In the genomic region with DNA sequence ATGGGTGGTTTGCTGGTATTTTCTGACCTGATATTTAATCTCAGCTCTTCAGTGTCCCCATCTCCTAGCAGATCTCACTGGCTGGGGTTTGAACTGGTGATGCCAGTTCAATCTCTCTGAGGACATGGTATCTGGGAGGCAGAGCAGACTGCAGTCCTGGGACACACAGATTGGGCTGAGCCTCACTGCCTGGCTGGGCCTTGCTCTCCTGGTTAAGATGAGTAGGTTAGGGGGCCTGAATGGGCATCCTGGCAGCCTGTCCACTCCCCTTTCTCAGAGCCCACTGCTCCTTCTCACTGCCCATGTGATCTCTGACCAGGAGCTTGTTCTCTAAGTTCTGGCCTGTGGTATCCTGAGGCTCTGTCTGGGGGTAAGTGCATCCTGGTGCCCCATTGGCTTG, we compare ENCODE assay signal across 32 cellular contexts.
"Had no signal": no experiment of that assay in that cellular context is flagged by ENCODE, and none has a peak within 500 bp of the region (broad histone marks: within the 10 kb centered on the region; RNA-seq: fewer than 3 reads in every experiment).

No MANE protein-coding gene starts in this region.

- H3K4me1 ChIP-seq: adrenal gland, body of pancreas, breast epithelium had no signal

- H3K9me3 Mint-ChIP-seq: activated CD4-positive, alpha-beta memory T cell treated with anti-CD3 and anti-CD28 coated beads for 36 hours; activated CD4-positive, alpha-beta T cell treated with anti-CD3 and anti-CD28 coated beads, Interleukin-2, amount 10 ng/mL, durations not matched to agents 24 days and 14 days; activated naive CD4-positive, alpha-beta T cell treated with anti-CD3 and anti-CD28 coated beads for 36 hours; activated naive CD4-positive, alpha-beta T cell treated with anti-CD3 and anti-CD28 coated beads, Interleukin-2, amount 50 U/mL, for 24 hours; activated naive CD8-positive, alpha-beta T cell treated with anti-CD3 and anti-CD28 coated beads for 36 hours; activated T-helper 1 cell treated with anti-CD3 and anti-CD28 coated beads, Interleukin-12 subunit alpha, Interleukin-12 subunit beta, Interleukin-2, Interleukin-4 antibody, amounts not matched to agents 30 ng/mL and 10 ng/mL and 1 ng/mL, durations not matched to agents 14 hours and 24 hours and 36 hours; activated T-helper 2 cell treated with anti-CD3 and anti-CD28 coated beads, Interferon-gamma antibody, Interleukin-2, Interleukin-4, amounts not matched to agents 10 μg/mL and 5 μg/mL and 100 μg/mL, durations not matched to agents 14 hours and 24 hours and 36 hours; dendritic cell treated with granulocyte-macrophage colony-stimulating factor and Interleukin-4, amounts not matched to agents 40 ng/mL and 50 ng/mL, for 4 days had no signal

- H3K27me3 Mint-ChIP-seq: activated CD4-positive, alpha-beta memory T cell treated with anti-CD3 and anti-CD28 coated beads for 36 hours; activated CD4-positive, alpha-beta T cell treated with anti-CD3 and anti-CD28 coated beads for 36 hours; activated CD4-positive, alpha-beta T cell treated with anti-CD3 and anti-CD28 coated beads, Interleukin-2, amount 10 ng/mL, durations not matched to agents 24 days and 14 days; activated CD8-positive, alpha-beta memory T cell treated with anti-CD3 and anti-CD28 coated beads, Interleukin-2, amount 10 ng/mL, durations not matched to agents 7 days and 5 days; activated naive CD4-positive, alpha-beta T cell treated with anti-CD3 and anti-CD28 coated beads, Interleukin-2, amount 50 U/mL, for 24 hours; activated naive CD8-positive, alpha-beta T cell treated with anti-CD3 and anti-CD28 coated beads, Interleukin-2, amount 50 U/mL, for 24 hours; dendritic cell treated with granulocyte-macrophage colony-stimulating factor and Interleukin-4, amounts not matched to agents 40 ng/mL and 50 ng/mL, for 4 days had no signal

- H3K27ac ChIP-seq: adrenal gland, body of pancreas, breast epithelium, cardiac muscle cell, coronary artery, dorsolateral prefrontal cortex had no signal

- H3K36me3 Mint-ChIP-seq: activated CD4-positive, alpha-beta memory T cell treated with anti-CD3 and anti-CD28 coated beads for 36 hours; activated CD8-positive, alpha-beta memory T cell treated with anti-CD3 and anti-CD28 coated beads, Interleukin-2, amount 10 ng/mL, durations not matched to agents 7 days and 5 days; activated naive CD4-positive, alpha-beta T cell treated with anti-CD3 and anti-CD28 coated beads, Interleukin-2, amount 50 U/mL, for 24 hours; activated naive CD8-positive, alpha-beta T cell treated with anti-CD3 and anti-CD28 coated beads for 36 hours had no signal

- H3K27ac Mint-ChIP-seq: activated CD4-positive, alpha-beta memory T cell treated with anti-CD3 and anti-CD28 coated beads for 36 hours; activated CD4-positive, alpha-beta T cell treated with anti-CD3 and anti-CD28 coated beads for 36 hours; activated CD4-positive, alpha-beta T cell treated with anti-CD3 and anti-CD28 coated beads, Interleukin-2, amount 10 ng/mL, durations not matched to agents 24 days and 14 days; activated CD8-positive, alpha-beta memory T cell treated with anti-CD3 and anti-CD28 coated beads, Interleukin-2, amount 10 ng/mL, durations not matched to agents 7 days and 5 days; activated CD8-positive, alpha-beta T cell treated with anti-CD3 and anti-CD28 coated beads, Interleukin-2, amount 10 ng/mL, durations not matched to agents 7 days and 5 days; activated naive CD4-positive, alpha-beta T cell treated with anti-CD3 and anti-CD28 coated beads for 36 hours; activated naive CD4-positive, alpha-beta T cell treated with anti-CD3 and anti-CD28 coated beads, Interleukin-2, amount 50 U/mL, for 24 hours; activated naive CD8-positive, alpha-beta T cell treated with anti-CD3 and anti-CD28 coated beads for 36 hours; activated naive CD8-positive, alpha-beta T cell treated with anti-CD3 and anti-CD28 coated beads, Interleukin-2, amount 50 U/mL, for 24 hours; activated T-helper 1 cell treated with anti-CD3 and anti-CD28 coated beads, Interleukin-12 subunit alpha, Interleukin-12 subunit beta, Interleukin-2, Interleukin-4 antibody, amounts not matched to agents 30 ng/mL and 10 ng/mL and 1 ng/mL, durations not matched to agents 14 hours and 24 hours and 36 hours; activated T-helper 2 cell treated with anti-CD3 and anti-CD28 coated beads, Interferon-gamma antibody, Interleukin-2, Interleukin-4, amounts not matched to agents 10 μg/mL and 5 μg/mL and 100 μg/mL, durations not matched to agents 14 hours and 24 hours and 36 hours; dendritic cell treated with granulocyte-macrophage colony-stimulating factor and Interleukin-4, amounts not matched to agents 40 ng/mL and 50 ng/mL, for 4 days; endodermal cell had no signal

- H3K27me3 ChIP-seq: adrenal gland, body of pancreas, cardiac muscle cell had no signal

- H3K36me3 ChIP-seq: adrenal gland, breast epithelium, cardiac muscle cell had no signal

- H3K4me1 Mint-ChIP-seq: activated CD4-positive, alpha-beta T cell treated with anti-CD3 and anti-CD28 coated beads for 36 hours; activated CD4-positive, alpha-beta T cell treated with anti-CD3 and anti-CD28 coated beads, Interleukin-2, amount 10 ng/mL, durations not matched to agents 24 days and 14 days; activated CD8-positive, alpha-beta memory T cell treated with anti-CD3 and anti-CD28 coated beads, Interleukin-2, amount 10 ng/mL, durations not matched to agents 7 days and 5 days; activated naive CD4-positive, alpha-beta T cell treated with anti-CD3 and anti-CD28 coated beads, Interleukin-2, amount 50 U/mL, for 24 hours; activated naive CD8-positive, alpha-beta T cell treated with anti-CD3 and anti-CD28 coated beads for 36 hours; activated naive CD8-positive, alpha-beta T cell treated with anti-CD3 and anti-CD28 coated beads, Interleukin-2, amount 50 U/mL, for 24 hours; endodermal cell had no signal

- H3K4me3 ChIP-seq: adrenal gland, body of pancreas, breast epithelium, cardiac muscle cell, coronary artery, dorsolateral prefrontal cortex had no signal

- H3K9me3 ChIP-seq: adrenal gland, body of pancreas had no signal

- H3K4me3 Mint-ChIP-seq: activated CD4-positive, alpha-beta memory T cell treated with anti-CD3 and anti-CD28 coated beads for 36 hours; activated CD4-positive, alpha-beta T cell treated with anti-CD3 and anti-CD28 coated beads for 36 hours; activated CD4-positive, alpha-beta T cell treated with anti-CD3 and anti-CD28 coated beads, Interleukin-2, amount 10 ng/mL, durations not matched to agents 24 days and 14 days; activated CD8-positive, alpha-beta memory T cell treated with anti-CD3 and anti-CD28 coated beads, Interleukin-2, amount 10 ng/mL, durations not matched to agents 7 days and 5 days; activated CD8-positive, alpha-beta T cell treated with anti-CD3 and anti-CD28 coated beads, Interleukin-2, amount 10 ng/mL, durations not matched to agents 7 days and 5 days; activated naive CD4-positive, alpha-beta T cell treated with anti-CD3 and anti-CD28 coated beads for 36 hours; activated naive CD4-positive, alpha-beta T cell treated with anti-CD3 and anti-CD28 coated beads, Interleukin-2, amount 50 U/mL, for 24 hours; activated naive CD8-positive, alpha-beta T cell treated with anti-CD3 and anti-CD28 coated beads for 36 hours; activated naive CD8-positive, alpha-beta T cell treated with anti-CD3 and anti-CD28 coated beads, Interleukin-2, amount 50 U/mL, for 24 hours; activated T-helper 1 cell treated with anti-CD3 and anti-CD28 coated beads, Interleukin-12 subunit alpha, Interleukin-12 subunit beta, Interleukin-2, Interleukin-4 antibody, amounts not matched to agents 30 ng/mL and 10 ng/mL and 1 ng/mL, durations not matched to agents 14 hours and 24 hours and 36 hours; dendritic cell treated with granulocyte-macrophage colony-stimulating factor and Interleukin-4, amounts not matched to agents 40 ng/mL and 50 ng/mL, for 4 days; endodermal cell had no signal

- DNase-seq: activated CD4-positive, alpha-beta memory T cell treated with anti-CD3 and anti-CD28 coated beads for 36 hours; activated CD4-positive, alpha-beta T cell treated with anti-CD3 and anti-CD28 coated beads for 36 hours; activated CD4-positive, alpha-beta T cell treated with anti-CD3 and anti-CD28 coated beads, Interleukin-2, amount 10 ng/mL, durations not matched to agents 24 days and 14 days; activated CD4-positive, CD25-positive, alpha-beta regulatory T cell; activated CD4-positive, CD25-positive, alpha-beta regulatory T cell treated with anti-CD3 and anti-CD28 coated beads, Interleukin-2, amount 50 U/mL, for 72 hours; activated CD8-positive, alpha-beta memory T cell treated with anti-CD3 and anti-CD28 coated beads, Interleukin-2, amount 10 ng/mL, durations not matched to agents 7 days and 5 days; activated CD8-positive, alpha-beta memory T cell treated with anti-CD3 and anti-CD28 coated beads, Interleukin-2, amount 50 U/mL, for 4 hours; activated CD8-positive, alpha-beta T cell treated with anti-CD3 and anti-CD28 coated beads, Interleukin-2, amount 10 ng/mL, durations not matched to agents 7 days and 5 days; activated naive CD4-positive, alpha-beta T cell treated with anti-CD3 and anti-CD28 coated beads for 36 hours; activated naive CD8-positive, alpha-beta T cell treated with anti-CD3 and anti-CD28 coated beads for 36 hours; activated naive CD8-positive, alpha-beta T cell treated with anti-CD3 and anti-CD28 coated beads, Interleukin-2, amount 50 U/mL, for 24 hours; activated T-cell treated with anti-CD3 and anti-CD28 coated beads, Interleukin-2, amount 50 U/mL, for 1 hour; activated T-cell treated with anti-CD3 and anti-CD28 coated beads, Interleukin-2, amount 50 U/mL, for 48 hours; amygdala; aorta; body of pancreas; central memory CD4-positive, alpha-beta T cell; cerebellar nuclear complex; effector memory CD4-positive, alpha-beta T cell; endodermal cell; foreskin fibroblast; T-helper 2 cell had no signal

- ATAC-seq: activated CD4-positive, alpha-beta T cell treated with anti-CD3 and anti-CD28 coated beads for 36 hours; activated CD8-positive, alpha-beta memory T cell treated with anti-CD3 and anti-CD28 coated beads, Interleukin-2, amount 10 ng/mL, durations not matched to agents 7 days and 5 days; activated CD8-positive, alpha-beta T cell treated with anti-CD3 and anti-CD28 coated beads, Interleukin-2, amount 10 ng/mL, durations not matched to agents 7 days and 5 days; activated naive CD8-positive, alpha-beta T cell treated with anti-CD3 and anti-CD28 coated beads, Interleukin-2, amount 50 U/mL, for 24 hours; body of pancreas; esophagus mucosa had no signal
